In the genomic region with DNA sequence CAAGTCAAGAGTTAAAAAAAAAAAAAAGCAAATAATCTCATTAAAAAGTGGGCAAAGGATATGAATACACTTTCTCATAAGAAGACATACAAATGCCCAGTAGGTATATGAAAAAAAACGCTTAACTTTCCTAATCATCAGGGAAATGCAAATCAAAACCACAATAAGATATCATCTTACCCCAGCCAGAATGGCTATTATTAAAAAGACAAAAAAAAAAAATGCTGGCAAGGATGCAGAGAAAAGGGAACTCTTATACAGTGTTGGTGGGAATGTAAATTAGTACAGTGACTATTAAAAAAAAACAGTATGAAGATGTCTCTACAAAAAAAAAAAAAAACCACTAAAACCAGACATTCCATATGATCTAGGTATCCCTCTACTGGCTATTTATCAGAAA, we compare ENCODE assay signal across 20 cellular contexts.
"Had no signal": no experiment of that assay in that cellular context is flagged by ENCODE, and none has a peak within 500 bp of the region (broad histone marks: within the 10 kb centered on the region; RNA-seq: fewer than 3 reads in every experiment).

No MANE protein-coding gene starts in this region.

- H3K4me1 Mint-ChIP-seq: endodermal cell, natural killer cell, neural crest cell had no signal

- FAIRE-seq: islet of Langerhans had no signal

- H3K27ac Mint-ChIP-seq: endodermal cell, natural killer cell had no signal

- H3K4me3 Mint-ChIP-seq: endodermal cell, natural killer cell, neural crest cell had no signal

- DNase-seq: effector CD4-positive, alpha-beta T cell; endodermal cell; gastrocnemius medialis; heart right ventricle; hypothalamus; kidney glomerular epithelial cell; mammary epithelial cell; mucosa of descending colon; natural killer cell; ovary; sigmoid colon; stimulated activated CD4-positive, alpha-beta T cell treated with anti-CD3 and anti-CD28 coated beads, Interleukin-2, amount 100 ng/mL, for 24 hours; stimulated activated naive CD4-positive, alpha-beta T cell; stomach; substantia nigra; transverse colon had no signal

- ATAC-seq: esophagus mucosa, gastrocnemius medialis, heart right ventricle, left lobe of liver, mucosa of descending colon, natural killer cell had no signal
